Comparison of ENCODE assay signal across 13 cellular contexts in the genomic region with DNA sequence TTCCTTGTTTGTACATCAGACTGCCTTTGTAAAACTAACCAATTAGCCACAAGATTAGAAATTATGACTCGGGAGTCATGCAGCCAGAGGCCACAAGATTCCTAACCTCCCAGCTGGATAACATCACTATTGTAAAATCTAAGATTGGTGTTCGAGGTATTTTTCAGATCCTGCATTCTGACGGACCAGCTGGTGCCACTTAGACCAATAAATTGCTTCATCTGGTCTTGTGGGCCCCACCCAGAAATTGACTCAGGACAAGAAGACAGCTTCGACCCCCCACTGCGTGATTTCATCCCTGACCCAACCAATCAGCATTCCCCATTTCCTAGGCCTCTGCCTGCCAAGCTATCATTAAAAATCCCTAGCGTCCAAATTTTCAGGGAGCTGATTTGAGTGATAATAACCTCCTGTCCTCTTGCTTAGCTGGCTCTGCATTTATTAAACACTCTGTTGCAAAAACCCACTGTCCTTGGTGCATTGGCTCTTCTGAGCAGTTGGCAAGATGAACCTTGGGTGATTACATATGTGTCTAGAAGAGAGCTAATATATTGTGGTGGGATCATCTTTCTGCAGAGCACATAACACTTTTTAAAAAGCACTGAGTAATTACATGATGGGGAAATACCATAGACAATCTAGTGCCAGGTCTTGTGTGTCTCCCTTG.
DNase-seq lines count a peak whose midpoint lies in the region; ATAC-seq and TF ChIP-seq lines count a peak whose summit lies in the region.
"Had no signal": no experiment of that assay in that cellular context is flagged by ENCODE, and none has a peak within 500 bp of the region (broad histone marks: within the 10 kb centered on the region; RNA-seq: fewer than 3 reads in every experiment).

No MANE protein-coding gene starts in this region.

- no peak for TF ChIP-seq CTCF in AG09319 (IDR thresholded peaks at IDR 0.05; ENCODE audit: low read depth, low read length)

- DNase-seq in AG09319 (ENCODE audit: extremely low read depth, low read depth): peak; percentile 78
- DNase-seq in H4 (ENCODE audit: low spot score): peak; percentile 33
- DNase-seq in astrocyte of the hippocampus (ENCODE audit: low read depth, low spot score): peak; percentile 76
- DNase-seq in kidney tubule cell (ENCODE audit: low spot score): peak; percentile 89
- DNase-seq in amniotic stem cell (lab: John Stamatoyannopoulos, UW): no peak
- no peak for DNase-seq in NK-92 (lab: John Stamatoyannopoulos, UW; ENCODE audit: unreplicated experiment)
- DNase-seq in NCI-H510A (lab: John Stamatoyannopoulos, UW): no peak
- DNase-seq: activated CD4-positive, alpha-beta T cell treated with anti-CD3 and anti-CD28 coated beads, Interleukin-2, amount 50 U/mL, for 1 hour; anterior cingulate cortex; dorsolateral prefrontal cortex; naive B cell had no signal

- no peak for ATAC-seq in GM21367 (IDR thresholded peaks at IDR 0.05; ENCODE audit: unreplicated experiment)
- ATAC-seq: stimulated activated effector memory CD8-positive, alpha-beta T cell treated with anti-CD3 and anti-CD28 coated beads, Interleukin-12 subunit alpha, Interleukin-12 subunit beta, amount 100 ng/mL, for 72 hours had no signal

Comparison
In these comparisons a context has a peak if more than half of its experiments do, and no peak if none do; other contexts are left out.
1. DNase-seq: peak in AG09319 (single experiment), H4 (single experiment), astrocyte of the hippocampus (single experiment) and kidney tubule cell (single experiment); none in amniotic stem cell (single experiment), NK-92 (single experiment) and NCI-H510A (single experiment).